In genomic region chr3:115658337-115659181, GRCh38 we compare ENCODE assay signal across 8 cellular contexts. TPM values are rescaled to one million over a fixed set of nuclear protein-coding genes. Genes with fewer than 3 reads are reported as not detected.
DNase-seq lines count a peak whose midpoint lies in the region; ATAC-seq and TF ChIP-seq lines count a peak whose summit lies in the region.

No MANE protein-coding gene starts in this region.

- H3K9ac ChIP-seq in HUES48 (ENCODE audit: low read depth, low read length) = peak overlapping the region; percentile 91

- CTCF ChIA-PET in Calu3 (lab: Charles Lee) (interaction anchor here (0.5 kb wide), 1 partner anchor 163 kb away, joined by 3 read pairs; no protein-coding TSS in a partner anchor), Panc1 (lab: Charles Lee) (no interaction called here)

- H3K27me3 ChIP-seq in HUES48 (ENCODE audit: control insufficient read depth, insufficient read depth, low read length) = no peaks in the 10 kb centered on the region
- H3K27me3 ChIP-seq in Panc1 (ENCODE audit: control insufficient read depth, insufficient read depth, low read length) = peaks cover 9% of the 10 kb centered on the region

- peak overlapping the region; percentile 79 for H3K4me3 Mint-ChIP-seq in Calu3 (ENCODE audit: low read depth, unreplicated experiment)
- H3K4me3 Mint-ChIP-seq in natural killer cell treated with Interleukin-12 subunit alpha and Interleukin-12 subunit beta and Interleukin-15 and Interleukin-18, amount 100 ng/mL, for 72 hours = peak overlapping the region; percentile 89

- H3K9me3 ChIP-seq in HUES48 (ENCODE audit: control insufficient read depth, insufficient read depth, low read length) (no peaks in the 10 kb centered on the region), Panc1 (ENCODE audit: control insufficient read depth, insufficient read depth, low read depth, low read length) (no peaks in the 10 kb centered on the region)

- BruUV-seq in Calu3 (replicated peaks; lab: Mats Ljungman, UMichigan) = no TSS peak
- BruUV-seq in Panc1 (replicated peaks; lab: Mats Ljungman, UMichigan) = no TSS peak

- H3K4me3 ChIP-seq in HUES48 (ENCODE audit: low read depth, low read length) (peak overlapping the region; percentile 70), Panc1 (ENCODE audit: low read depth in 2 of 2, low read length in 2 of 2) (peak overlapping the region; percentile 68 to 77), fibroblast of the aortic adventitia (ENCODE audit: low read depth, low read length) (peak overlapping the region; percentile 64)

- H3K36me3 Mint-ChIP-seq in Calu3 (ENCODE audit: insufficient read depth, unreplicated experiment) = peaks cover 12% of the 10 kb centered on the region
- no peaks in the 10 kb centered on the region for H3K36me3 Mint-ChIP-seq in natural killer cell treated with Interleukin-12 subunit alpha and Interleukin-12 subunit beta and Interleukin-15 and Interleukin-18, amount 100 ng/mL, for 72 hours

- H3K4me1 ChIP-seq in HUES48 (ENCODE audit: control insufficient read depth, insufficient read depth, low read length) (peaks cover 27% of the 10 kb centered on the region), Panc1 (ENCODE audit: control insufficient read depth, insufficient read depth, low read length) (peaks cover 4% of the 10 kb centered on the region; the same call in 1 of the 2 replicates)

- intact Hi-C loops in Calu3 (cut with micrococcal nuclease; ENCODE audit: unreplicated experiment) (no loop called here), Panc1 (cut with micrococcal nuclease; ENCODE audit: unreplicated experiment) (no loop called here)

- H3K27ac Mint-ChIP-seq in Calu3 (ENCODE audit: unreplicated experiment) = no peak overlapping the region
- peak overlapping the region; percentile 83 to 87 for H3K27ac Mint-ChIP-seq in natural killer cell treated with Interleukin-12 subunit alpha and Interleukin-12 subunit beta and Interleukin-15 and Interleukin-18, amount 100 ng/mL, for 72 hours

- peaks cover 8% of the 10 kb centered on the region for H3K4me1 Mint-ChIP-seq in Calu3 (ENCODE audit: low read depth, unreplicated experiment)
- peaks cover 30 to 44% of the 10 kb centered on the region in 2 donors for H3K4me1 Mint-ChIP-seq in natural killer cell treated with Interleukin-12 subunit alpha and Interleukin-12 subunit beta and Interleukin-15 and Interleukin-18, amount 100 ng/mL, for 72 hours (ENCODE audit: low read depth in 2 of 2)

- peaks cover 11% of the 10 kb centered on the region for H3K27me3 Mint-ChIP-seq in Calu3 (ENCODE audit: unreplicated experiment)
- no peaks in the 10 kb centered on the region for H3K27me3 Mint-ChIP-seq in natural killer cell treated with Interleukin-12 subunit alpha and Interleukin-12 subunit beta and Interleukin-15 and Interleukin-18, amount 100 ng/mL, for 72 hours

- H3K27ac ChIP-seq in HUES48 (ENCODE audit: low read depth, low read length) (peak overlapping the region; percentile 97), Panc1 (ENCODE audit: low read length) (peak overlapping the region; percentile 66)

- DNase-seq in Calu3 = peak; percentile 44
- DNase-seq in Panc1 (ENCODE audit: low read depth, low spot score) = no peak
- DNase-seq in activated T-helper 9 cell treated with anti-CD3 and anti-CD28 coated beads, Interleukin-2, amount 50 U/mL, for 16 hours (ENCODE audit: low read depth) = peak; percentile 58
- DNase-seq in fibroblast of the aortic adventitia (ENCODE audit: low read depth) = peak; percentile 89
- DNase-seq in natural killer cell treated with Interleukin-12 subunit alpha and Interleukin-12 subunit beta and Interleukin-15 and Interleukin-18, amount 100 ng/mL, for 72 hours (ENCODE audit: low spot score) = peak; percentile 79
- DNase-seq in stimulated activated naive CD4-positive, alpha-beta T cell treated with Interleukin-2 at 50 U/mL for 16 hours (lab: John Stamatoyannopoulos, UW) = peak; percentile 62

- no peaks in the 10 kb centered on the region for H3K9me3 Mint-ChIP-seq in Calu3 (ENCODE audit: low read depth, unreplicated experiment)
- H3K9me3 Mint-ChIP-seq in natural killer cell treated with Interleukin-12 subunit alpha and Interleukin-12 subunit beta and Interleukin-15 and Interleukin-18, amount 100 ng/mL, for 72 hours = no peaks in the 10 kb centered on the region

- POLR2A ChIA-PET in Panc1 (lab: Charles Lee) = no interaction called here

- TF ChIP-seq CTCF in Calu3 (IDR thresholded peaks at IDR 0.05; ENCODE audit: unreplicated experiment) (no peak), Panc1 (IDR thresholded peaks at IDR 0.05) (no peak), fibroblast of the aortic adventitia (IDR thresholded peaks at IDR 0.05; ENCODE audit: insufficient read depth, low read length) (no peak)

- no peaks in the 10 kb centered on the region for H3K36me3 ChIP-seq in HUES48 (ENCODE audit: control insufficient read depth, insufficient read depth, low read length)
- H3K36me3 ChIP-seq in Panc1 (ENCODE audit: control insufficient read depth, insufficient read depth, low read length) = no peaks in the 10 kb centered on the region

- in situ Hi-C loops in Panc1 (cut with HindIII; ENCODE audit: low pct_unique_long_range_greater_than_20kb, low sequenced_read_pairs) = no loop called here

- ATAC-seq in GM21447 (IDR thresholded peaks at IDR 0.05; ENCODE audit: unreplicated experiment) (peak; percentile 74), Panc1 (peak; percentile 87)
- peak; percentile 90 to 95 for ATAC-seq in natural killer cell treated with Interleukin-12 subunit alpha and Interleukin-12 subunit beta and Interleukin-15 and Interleukin-18, amount 100 ng/mL, for 72 hours

RNA-seq across cellular contexts. Expression of gene GAP43, which starts 35.2 kb away (rescaled TPM):
- total RNA-seq in Calu3 (2022) (not detected in 2 replicates), Panc1 (2021; ENCODE audit: unreplicated experiment) (not detected), fibroblast of the aortic adventitia (ENCODE audit: low replicate concordance) (3.4 and 16.4 TPM in 2 replicates)
- not detected for polyA plus RNA-seq in Panc1 (2012; ENCODE audit: insufficient read length)
- under 1 TPM in 1 of 2 donors, not detected in 1; 0.50 TPM for total RNA-seq in natural killer cell treated with Interleukin-12 subunit alpha and Interleukin-12 subunit beta and Interleukin-15 and Interleukin-18, amount 100 ng/mL, for 72 hours
